23 cellular contexts compared by ENCODE assay signal in the genomic region with DNA sequence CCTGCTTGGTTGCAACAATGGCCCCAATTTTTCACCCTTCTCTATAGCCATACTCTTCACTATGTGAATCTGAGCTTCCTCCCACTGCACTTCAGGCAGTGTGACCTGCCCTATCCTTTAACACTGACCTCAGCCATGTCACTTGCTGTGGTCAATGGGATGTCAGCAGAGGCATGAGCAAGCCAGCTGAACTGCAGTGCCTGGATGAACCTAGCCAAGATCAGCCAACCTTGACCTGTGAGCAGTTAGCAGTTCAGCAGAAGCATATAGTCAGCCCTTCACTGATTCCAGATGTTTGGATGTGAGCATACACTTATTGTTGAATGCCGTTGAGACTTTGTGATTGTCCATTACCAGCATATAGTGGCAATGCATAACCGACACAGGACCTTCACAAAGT.
DNase-seq lines count a peak whose midpoint lies in the region; ATAC-seq, FAIRE-seq and TF ChIP-seq lines count a peak whose summit lies in the region.
"Had no signal": no experiment of that assay in that cellular context is flagged by ENCODE, and none has a peak within 500 bp of the region (broad histone marks: within the 10 kb centered on the region; RNA-seq: fewer than 3 reads in every experiment).

No MANE protein-coding gene starts in this region.

- no peaks in the 10 kb centered on the region for H3K9me3 ChIP-seq in HEK293 (ENCODE audit: control insufficient read depth, insufficient read depth, low read depth, low read length)
- no peaks in the 10 kb centered on the region for H3K9me3 ChIP-seq in right lobe of liver

- no peak for TF ChIP-seq CTCF in HEK293 (tag by site-specific recombination; IDR thresholded peaks at IDR 0.05)
- TF ChIP-seq CTCF in right lobe of liver (IDR thresholded peaks at IDR 0.05), result no peak

- H3K27me3 ChIP-seq in right lobe of liver, result no peaks in the 10 kb centered on the region

- no peak for DNase-seq in GM12891 (ENCODE audit: insufficient read length, low spot score)
- peak; percentile 31 for DNase-seq in RCC 7860 (ENCODE audit: low spot score)
- DNase-seq in kidney tubule cell (ENCODE audit: low spot score), result peak; percentile 76
- DNase-seq in right lobe of liver, result no peak
- DNase-seq in NCI-H510A (lab: John Stamatoyannopoulos, UW), result no peak
- DNase-seq in DMS79 (lab: John Stamatoyannopoulos, UW), result no peak
- DNase-seq in AML-193 (lab: John Stamatoyannopoulos, UW), result no peak
- DNase-seq: COR-L47, DMS79 treated with DMSO at 0.1 percent for 48 hours, GOT3, Karpas-422, NCI-H1417, NCI-H1694 treated with DMSO at 0.1 percent for 48 hours, NCI-H2081 treated with DMSO at 0.1 percent for 48 hours, NCI-H2171 treated with DMSO at 0.1 percent for 48 hours, NCI-H526, PC-9, SHP77 treated with DMSO at 0.1 percent for 48 hours had no signal

- no peak for ATAC-seq in right lobe of liver
- ATAC-seq: HCT116 had no signal

- POLR2A ChIA-PET in HEK293 (lab: Yijun Ruan, JAX), result no interaction called here

- WGBS in right lobe of liver (ENCODE audit: insufficient coverage, low coverage, low lambda C conversion rate, missing lambda C conversion rate), result 86% methylated on average over 2 of the region's 2 CpGs

- peak; percentile 93 for FAIRE-seq in GM12891 (lab: Jason Lieb, UNC)
- FAIRE-seq in RCC 7860 (lab: Jason Lieb, UNC), result no peak
- FAIRE-seq: A204.1 had no signal

- TF ChIP-seq POLR2A in GM12891 (IDR thresholded peaks at IDR 0.05; ENCODE audit: low read depth, low read length), result no peak
- TF ChIP-seq POLR2A in right lobe of liver (IDR thresholded peaks at IDR 0.05), result no peak

- H3K4me3 ChIP-seq in HEK293 (ENCODE audit: low read depth, low read length) (no peak overlapping the region), right lobe of liver (no peak overlapping the region)
- H3K4me3 ChIP-seq: PC-9, SK-N-MC had no signal

- no peaks in the 10 kb centered on the region for H3K4me1 ChIP-seq in HEK293 (ENCODE audit: control insufficient read depth, insufficient read depth, low read length)
- H3K4me1 ChIP-seq in right lobe of liver, result no peaks in the 10 kb centered on the region

- H3K36me3 ChIP-seq in HEK293 (ENCODE audit: control insufficient read depth in 2 of 2, insufficient read depth in 1 of 2, low read length in 2 of 2), result no peaks in the 10 kb centered on the region
- no peaks in the 10 kb centered on the region for H3K36me3 ChIP-seq in right lobe of liver

- H3K27ac ChIP-seq in HEK293 (ENCODE audit: extremely low read depth, low read depth, low read length) (no peak overlapping the region), right lobe of liver (no peak overlapping the region)
- H3K27ac ChIP-seq: PC-9, RWPE1, SK-N-MC had no signal

- intact Hi-C loops in right lobe of liver (cut with DNase I), result no loop called here

- CTCF ChIA-PET in HEK293 (lab: Yijun Ruan, JAX), result no interaction called here

TF ChIP-seq in GM12891, 5 proteins besides CTCF, POLR2A, EP300 and RAD21:
- TF ChIP-seq PAX5 (IDR thresholded peaks at IDR 0.05; ENCODE audit: insufficient read depth, low read length, severe bottlenecking) (peak; percentile 87), POLR2AphosphoS5 (IDR thresholded peaks at IDR 0.05; ENCODE audit: low read depth, low read length) (no peak), SPI1 (IDR thresholded peaks at IDR 0.05; ENCODE audit: low read depth, low read length) (no peak), POU2F2 (IDR thresholded peaks at IDR 0.05; ENCODE audit: low read depth, low read length) (no peak), TAF1 (IDR thresholded peaks at IDR 0.05; ENCODE audit: low read depth, low read length) (no peak)

TF ChIP-seq in HEK293, 187 proteins besides CTCF, POLR2A, EP300 and RAD21:
- TF ChIP-seq ZNF677 (tag by site-specific recombination; IDR thresholded peaks at IDR 0.05), result peak; percentile 84
- TF ChIP-seq ZNF404 (tag by site-specific recombination; IDR thresholded peaks at IDR 0.05), result no peak

Comparison
In these comparisons a context has a peak if more than half of its experiments do, and no peak if none do; other contexts are left out.
1. DNase-seq: peak in RCC 7860 (single experiment) and kidney tubule cell (single experiment); none in GM12891 (single experiment), right lobe of liver (0 of 3), NCI-H510A (single experiment), DMS79 (single experiment) and AML-193 (0 of 2).